Comparison of ENCODE assay signal across 17 cellular contexts in the genomic region with DNA sequence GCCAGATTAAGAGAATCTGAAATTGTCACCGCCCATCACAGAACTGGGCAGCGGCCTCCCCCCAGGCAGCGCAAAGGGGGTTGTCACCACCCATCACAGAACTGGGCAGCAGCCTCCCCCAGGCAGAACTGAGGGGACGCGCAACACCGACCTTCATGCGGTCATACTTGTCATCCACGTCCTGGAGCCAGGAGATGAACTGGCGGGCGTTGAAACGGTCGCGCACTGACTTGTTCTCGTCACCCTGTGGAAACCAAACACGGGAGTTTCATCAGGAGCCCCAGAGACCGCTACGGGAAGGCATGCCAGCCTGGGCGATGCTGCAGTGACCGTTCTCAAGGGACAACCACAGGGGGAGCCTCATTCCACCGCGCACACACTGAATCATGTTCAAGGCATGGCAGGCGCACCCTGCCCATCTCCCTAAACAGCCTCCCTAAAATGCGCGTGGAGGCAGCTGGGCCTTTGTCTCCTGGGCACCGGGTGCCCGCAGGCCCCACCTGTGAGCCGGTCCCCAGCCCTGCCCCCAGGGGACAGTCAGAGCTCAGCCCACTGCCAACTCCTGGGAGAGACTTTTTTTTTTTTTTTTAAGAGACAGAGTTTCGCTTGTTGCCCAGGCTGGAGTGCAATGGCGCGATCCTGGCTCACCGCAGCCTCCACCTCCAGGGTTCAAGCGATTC.
"Had no signal": no experiment of that assay in that cellular context is flagged by ENCODE, and none has a peak within 500 bp of the region (broad histone marks: within the 10 kb centered on the region; RNA-seq: fewer than 3 reads in every experiment).

No MANE protein-coding gene starts in this region.

- H3K27me3 ChIP-seq: ascending aorta, breast epithelium, esophagus muscularis mucosa, stomach had no signal

- H3K9me3 Mint-ChIP-seq: activated CD4-positive, alpha-beta T cell treated with anti-CD3 and anti-CD28 coated beads, Interleukin-2, amount 10 ng/mL, durations not matched to agents 7 days and 5 days; nephron; T-helper 1 cell treated with Interleukin-12 subunit alpha and Interleukin-12 subunit beta and Interleukin-4 antibody, amounts not matched to agents 30 μg/mL and 1 μg/mL, for 36 hours had no signal

- H3K27me3 Mint-ChIP-seq: activated CD4-positive, alpha-beta T cell treated with anti-CD3 and anti-CD28 coated beads, Interleukin-2, amount 10 ng/mL, durations not matched to agents 7 days and 5 days had no signal

- H3K4me3 Mint-ChIP-seq: activated CD4-positive, alpha-beta T cell treated with anti-CD3 and anti-CD28 coated beads, Interleukin-2, amount 10 ng/mL, durations not matched to agents 7 days and 5 days; activated CD8-positive, alpha-beta T cell treated with anti-CD3 and anti-CD28 coated beads, Interleukin-2, amount 10 ng/mL, durations not matched to agents 7 days and 5 days; nephron; T-helper 1 cell treated with Interleukin-12 subunit alpha and Interleukin-12 subunit beta and Interleukin-4 antibody, amounts not matched to agents 30 μg/mL and 1 μg/mL, for 36 hours had no signal

- DNase-seq: activated CD4-positive, alpha-beta T cell treated with anti-CD3 and anti-CD28 coated beads, Interleukin-2, amount 10 ng/mL, durations not matched to agents 7 days and 5 days; activated CD8-positive, alpha-beta T cell treated with anti-CD3 and anti-CD28 coated beads, Interleukin-2, amount 10 ng/mL, durations not matched to agents 7 days and 5 days; activated effector memory CD4-positive, alpha-beta T cell treated with anti-CD3 and anti-CD28 coated beads, Interleukin-2, amount 50 U/mL, for 16 hours; activated naive CD4-positive, alpha-beta T cell treated with anti-CD3 and anti-CD28 coated beads, Interleukin-2, amount 50 U/mL, for 16 hours; activated T-cell treated with anti-CD3 and anti-CD28 coated beads, Interleukin-2, amount 50 U/mL, for 48 hours; cortex of kidney; effector CD4-positive, alpha-beta T cell; lower lobe of right lung; occipital lobe; stomach; trophoblast cell had no signal

- H3K4me3 ChIP-seq: ascending aorta, breast epithelium, esophagus muscularis mucosa, lower lobe of right lung, stomach had no signal

- H3K9me3 ChIP-seq: ascending aorta, breast epithelium, esophagus muscularis mucosa, lower lobe of right lung, stomach had no signal

- H3K4me1 ChIP-seq: ascending aorta, breast epithelium, esophagus muscularis mucosa, lower lobe of right lung, stomach had no signal

- H3K27ac ChIP-seq: ascending aorta, breast epithelium, esophagus muscularis mucosa, lower lobe of right lung, stomach had no signal

- ATAC-seq: activated CD4-positive, CD25-positive, alpha-beta regulatory T cell treated with anti-CD3 and anti-CD28 coated beads, Interleukin-2, amount 50 U/mL, for 24 hours; activated CD8-positive, alpha-beta T cell treated with anti-CD3 and anti-CD28 coated beads, Interleukin-2, amount 10 ng/mL, durations not matched to agents 7 days and 5 days; lower lobe of right lung had no signal

- H3K4me1 Mint-ChIP-seq: activated CD4-positive, alpha-beta T cell treated with anti-CD3 and anti-CD28 coated beads, Interleukin-2, amount 10 ng/mL, durations not matched to agents 7 days and 5 days; nephron had no signal

- H3K27ac Mint-ChIP-seq: activated CD4-positive, alpha-beta T cell treated with anti-CD3 and anti-CD28 coated beads, Interleukin-2, amount 10 ng/mL, durations not matched to agents 7 days and 5 days; activated CD8-positive, alpha-beta T cell treated with anti-CD3 and anti-CD28 coated beads, Interleukin-2, amount 10 ng/mL, durations not matched to agents 7 days and 5 days; nephron; T-helper 1 cell treated with Interleukin-12 subunit alpha and Interleukin-12 subunit beta and Interleukin-4 antibody, amounts not matched to agents 30 μg/mL and 1 μg/mL, for 36 hours had no signal
